In genomic region chr5:140549237-140550144, GRCh38 we compare ENCODE assay signal across 8 cellular contexts. TPM values are rescaled to one million over a fixed set of nuclear protein-coding genes. Genes with fewer than 3 reads are reported as not detected.
DNase-seq lines count a peak whose midpoint lies in the region; ATAC-seq lines count a peak whose summit lies in the region.

No MANE protein-coding gene starts in this region.

- no peaks in the 10 kb centered on the region for H3K9me3 ChIP-seq in stomach smooth muscle (ENCODE audit: control insufficient read depth in 2 of 2, low read length in 2 of 2)

- peak overlapping the region; percentile 97 for H3K27ac ChIP-seq in stomach smooth muscle (ENCODE audit: low read length)

- H3K27me3 ChIP-seq in stomach smooth muscle (ENCODE audit: control insufficient read depth in 1 of 2, insufficient read depth in 2 of 2, low read length in 2 of 2) = no peaks in the 10 kb centered on the region

- H3K27me3 Mint-ChIP-seq in activated naive CD8-positive, alpha-beta T cell treated with anti-CD3 and anti-CD28 coated beads, Interleukin-2, amount 10 ng/mL, durations not matched to agents 7 days and 5 days = no peaks in the 10 kb centered on the region

- peak overlapping the region; percentile 61 to 80 for H3K9ac ChIP-seq in stomach smooth muscle (ENCODE audit: low read length in 2 of 2)

- peak; percentile 15 for DNase-seq in AG20443 (ENCODE audit: low spot score)
- peak; percentile 66 for DNase-seq in Jurkat, Clone E6-1 (ENCODE audit: low read depth, low spot score)
- DNase-seq in activated naive CD8-positive, alpha-beta T cell treated with anti-CD3 and anti-CD28 coated beads, Interleukin-2, amount 10 ng/mL, durations not matched to agents 7 days and 5 days = no peak
- DNase-seq in inferior parietal cortex (ENCODE audit: extremely low spot score) = peak; percentile 51
- DNase-seq in activated CD4-positive, CD25-positive, alpha-beta regulatory T cell (lab: John Stamatoyannopoulos, UW) = no peak
- no peak for DNase-seq in NCI-H2227 (lab: John Stamatoyannopoulos, UW; ENCODE audit: unreplicated experiment)

- no peaks in the 10 kb centered on the region for H3K9me3 Mint-ChIP-seq in activated naive CD8-positive, alpha-beta T cell treated with anti-CD3 and anti-CD28 coated beads, Interleukin-2, amount 10 ng/mL, durations not matched to agents 7 days and 5 days

- ATAC-seq in activated naive CD8-positive, alpha-beta T cell treated with anti-CD3 and anti-CD28 coated beads, Interleukin-2, amount 10 ng/mL, durations not matched to agents 7 days and 5 days (ENCODE audit: low read depth) = no peak
- no peak for ATAC-seq in GM18520 (IDR thresholded peaks at IDR 0.05; ENCODE audit: unreplicated experiment)

- peak overlapping the region; percentile 41 for H3K4me3 Mint-ChIP-seq in activated naive CD8-positive, alpha-beta T cell treated with anti-CD3 and anti-CD28 coated beads, Interleukin-2, amount 10 ng/mL, durations not matched to agents 7 days and 5 days

- H3K4me1 ChIP-seq in stomach smooth muscle (ENCODE audit: control insufficient read depth, insufficient read depth, low read length) = peaks cover 44% of the 10 kb centered on the region

- no peak overlapping the region for H3K4me3 ChIP-seq in Jurkat, Clone E6-1 (ENCODE audit: low read length)
- peak overlapping the region in 1 of 2 donors; percentile 22 for H3K4me3 ChIP-seq in stomach smooth muscle (ENCODE audit: low read length in 2 of 2)

- POLR2A ChIA-PET in activated naive CD8-positive, alpha-beta T cell treated with anti-CD3 and anti-CD28 coated beads, Interleukin-2, amount 10 ng/mL, durations not matched to agents 7 days and 5 days (lab: Charles Lee) = interaction anchor here (2.7 to 3.5 kb wide), 3 partner anchors 8 to 148 kb away, joined by 20 to 23 read pairs (median 23); partner anchors contain the start of genes ANKHD1, APBB3, SLC35A4 and SRA1

- peaks cover 53% of the 10 kb centered on the region for H3K4me1 Mint-ChIP-seq in activated naive CD8-positive, alpha-beta T cell treated with anti-CD3 and anti-CD28 coated beads, Interleukin-2, amount 10 ng/mL, durations not matched to agents 7 days and 5 days

- peaks cover 38% of the 10 kb centered on the region for H3K36me3 Mint-ChIP-seq in activated naive CD8-positive, alpha-beta T cell treated with anti-CD3 and anti-CD28 coated beads, Interleukin-2, amount 10 ng/mL, durations not matched to agents 7 days and 5 days

- peak overlapping the region; percentile 99 for H3K27ac Mint-ChIP-seq in activated naive CD8-positive, alpha-beta T cell treated with anti-CD3 and anti-CD28 coated beads, Interleukin-2, amount 10 ng/mL, durations not matched to agents 7 days and 5 days

- peaks cover 14 to 16% of the 10 kb centered on the region in 2 donors for H3K36me3 ChIP-seq in stomach smooth muscle (ENCODE audit: control insufficient read depth in 2 of 2, insufficient read depth in 2 of 2, low read length in 2 of 2)

RNA-seq across cellular contexts. Expression of gene EIF4EBP3, which starts 2.0 kb away (rescaled TPM):
- polyA plus RNA-seq in Jurkat, Clone E6-1 (2012; ENCODE audit: insufficient read depth, insufficient read length) = 45.9 TPM
- 10 to 100 TPM; 11.8 to 12.0 TPM for total RNA-seq in activated naive CD8-positive, alpha-beta T cell treated with anti-CD3 and anti-CD28 coated beads, Interleukin-2, amount 10 ng/mL, durations not matched to agents 7 days and 5 days

RNA-seq across cellular contexts. Expression of gene SRA1, which starts 7.8 kb away (rescaled TPM):
- polyA plus RNA-seq in Jurkat, Clone E6-1 (2012; ENCODE audit: insufficient read depth, insufficient read length) = 59.7 TPM
- 10 to 100 TPM; 34.4 to 36.9 TPM for total RNA-seq in activated naive CD8-positive, alpha-beta T cell treated with anti-CD3 and anti-CD28 coated beads, Interleukin-2, amount 10 ng/mL, durations not matched to agents 7 days and 5 days

RNA-seq across cellular contexts. Expression of gene APBB3, which starts 14.9 kb away (rescaled TPM):
- 41.2 TPM for polyA plus RNA-seq in Jurkat, Clone E6-1 (2012; ENCODE audit: insufficient read depth, insufficient read length)
- 10 to 100 TPM; 41.3 to 47.7 TPM for total RNA-seq in activated naive CD8-positive, alpha-beta T cell treated with anti-CD3 and anti-CD28 coated beads, Interleukin-2, amount 10 ng/mL, durations not matched to agents 7 days and 5 days

RNA-seq across cellular contexts. Expression of gene SLC35A4, which starts 15.1 kb away (rescaled TPM):
- polyA plus RNA-seq in Jurkat, Clone E6-1 (2012; ENCODE audit: insufficient read depth, insufficient read length) = 97.0 TPM
- total RNA-seq in activated naive CD8-positive, alpha-beta T cell treated with anti-CD3 and anti-CD28 coated beads, Interleukin-2, amount 10 ng/mL, durations not matched to agents 7 days and 5 days = 10 to 100 TPM; 80.8 to 94.0 TPM

Comparison
In these comparisons a context has a peak if more than half of its experiments do, and no peak if none do; other contexts are left out.
1. DNase-seq: peak in AG20443 (single experiment), Jurkat, Clone E6-1 (single experiment) and inferior parietal cortex (single experiment); none in activated naive CD8-positive, alpha-beta T cell treated with anti-CD3 and anti-CD28 coated beads, Interleukin-2, amount 10 ng/mL, durations not matched to agents 7 days and 5 days (single experiment), activated CD4-positive, CD25-positive, alpha-beta regulatory T cell (0 of 4) and NCI-H2227 (single experiment).